In the genomic region with DNA sequence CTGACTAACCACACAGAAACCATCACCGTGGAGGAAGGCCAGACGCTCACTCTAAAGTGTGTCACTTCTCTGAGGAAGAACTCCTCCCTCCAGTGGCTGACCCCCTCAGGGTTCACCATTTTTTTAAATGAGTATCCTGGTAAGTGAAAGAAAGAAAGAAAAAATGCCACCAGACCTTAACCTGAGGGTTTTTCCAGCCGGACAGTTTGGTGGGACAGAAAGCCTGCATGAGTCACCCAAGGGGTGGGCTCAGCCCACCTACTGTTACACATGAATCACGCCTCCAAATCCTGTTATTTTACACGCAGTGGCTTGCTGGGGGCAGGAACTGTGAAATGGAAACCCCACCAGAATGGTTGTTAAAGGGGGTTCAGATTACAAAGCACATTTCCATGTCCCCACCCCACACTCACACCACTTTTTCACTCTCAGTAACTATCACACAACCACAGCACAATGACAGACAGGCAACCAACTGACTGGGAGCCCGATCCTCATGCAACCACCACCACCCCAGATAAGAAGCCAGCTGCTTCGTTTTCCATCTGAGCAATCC, we compare ENCODE assay signal across 9 cellular contexts. TPM values are rescaled to one million over a fixed set of nuclear protein-coding genes. Genes with fewer than 3 reads are reported as not detected.
DNase-seq lines count a peak whose midpoint lies in the region; ATAC-seq, FAIRE-seq and TF ChIP-seq lines count a peak whose summit lies in the region.
"Had no signal": no experiment of that assay in that cellular context is flagged by ENCODE, and none has a peak within 500 bp of the region (broad histone marks: within the 10 kb centered on the region; RNA-seq: fewer than 3 reads in every experiment).

No MANE protein-coding gene starts in this region.

- H3K4me1 ChIP-seq in astrocyte (ENCODE audit: insufficient read depth, low read length) = peaks cover 21% of the 10 kb centered on the region
- peaks cover 23 to 78% of the 10 kb centered on the region in 2 donors for H3K4me1 ChIP-seq in naive thymus-derived CD4-positive, alpha-beta T cell (ENCODE audit: control insufficient read depth in 2 of 2, insufficient read depth in 2 of 2, low read length in 2 of 2)

- no peaks in the 10 kb centered on the region for H3K9me3 ChIP-seq in astrocyte (ENCODE audit: insufficient read depth, low read depth, low read length)
- H3K9me3 ChIP-seq in naive thymus-derived CD4-positive, alpha-beta T cell (ENCODE audit: control insufficient read depth in 2 of 3, low read length in 3 of 3) = no peaks in the 10 kb centered on the region

- peaks cover 21% of the 10 kb centered on the region for H3K4me1 Mint-ChIP-seq in astrocyte (ENCODE audit: low read depth, unreplicated experiment)
- peaks cover 21 to 52% (median 36%) of the 10 kb centered on the region in 7 donors for H3K4me1 Mint-ChIP-seq in naive thymus-derived CD4-positive, alpha-beta T cell

- peak overlapping the region; percentile 70 for H3K4me2 ChIP-seq in astrocyte (ENCODE audit: low read length)

- peak overlapping the region; percentile 76 for H3K27ac ChIP-seq in astrocyte (ENCODE audit: low read depth, low read length)
- H3K27ac ChIP-seq in naive thymus-derived CD4-positive, alpha-beta T cell (ENCODE audit: low read depth, low read length) = no peak overlapping the region

- no peaks in the 10 kb centered on the region for H3K27me3 ChIP-seq in astrocyte (ENCODE audit: insufficient read depth, low read length)
- no peaks in the 10 kb centered on the region for H3K27me3 ChIP-seq in naive thymus-derived CD4-positive, alpha-beta T cell (ENCODE audit: control insufficient read depth in 2 of 2, insufficient read depth in 2 of 2, low read length in 2 of 2)

- FAIRE-seq in astrocyte (lab: Jason Lieb, UNC) = peak; percentile 60
- FAIRE-seq: frontal cortex had no signal

- ATAC-seq in naive thymus-derived CD4-positive, alpha-beta T cell = peak; percentile 26
- ATAC-seq in left lobe of liver = no peak
- no peak for ATAC-seq in HG02973 (IDR thresholded peaks at IDR 0.05; ENCODE audit: unreplicated experiment)

- TF ChIP-seq CTCF in NB4 (IDR thresholded peaks at IDR 0.05; ENCODE audit: low read depth, low read length) = no peak
- TF ChIP-seq CTCF in astrocyte (IDR thresholded peaks at IDR 0.05; ENCODE audit: insufficient read depth, low read depth, low read length) = no peak

- H3K27me3 Mint-ChIP-seq in astrocyte (ENCODE audit: low read depth, unreplicated experiment) = no peaks in the 10 kb centered on the region
- peaks cover 0 to under 1% (median 0%) of the 10 kb centered on the region in 5 donors for H3K27me3 Mint-ChIP-seq in naive thymus-derived CD4-positive, alpha-beta T cell

- no peaks in the 10 kb centered on the region for H3K36me3 ChIP-seq in astrocyte (ENCODE audit: insufficient read depth, low read length)
- H3K36me3 ChIP-seq in naive thymus-derived CD4-positive, alpha-beta T cell (ENCODE audit: control insufficient read depth in 2 of 3, insufficient read depth in 3 of 3, low read length in 3 of 3) = no peaks in the 10 kb centered on the region

- no peak overlapping the region for H3K4me3 Mint-ChIP-seq in astrocyte (ENCODE audit: unreplicated experiment)
- H3K4me3 Mint-ChIP-seq in naive thymus-derived CD4-positive, alpha-beta T cell = peak overlapping the region in 4 of 10 donors; percentile 1 to 37 (median 15)

- H4K20me1 ChIP-seq in astrocyte (ENCODE audit: insufficient read depth, low read length) = no peaks in the 10 kb centered on the region

- peak overlapping the region; percentile 42 for H3K27ac Mint-ChIP-seq in astrocyte (ENCODE audit: unreplicated experiment)
- peak overlapping the region in 7 of 9 donors; percentile 37 to 93 (median 74) for H3K27ac Mint-ChIP-seq in naive thymus-derived CD4-positive, alpha-beta T cell

- H3K36me3 Mint-ChIP-seq in astrocyte (ENCODE audit: low read depth, unreplicated experiment) = no peaks in the 10 kb centered on the region
- peaks cover 0 to 9% (median 3%) of the 10 kb centered on the region in 5 donors for H3K36me3 Mint-ChIP-seq in naive thymus-derived CD4-positive, alpha-beta T cell

- H3K4me3 ChIP-seq in NB4 (ENCODE audit: low read depth, low read length) = no peak overlapping the region
- H3K4me3 ChIP-seq in astrocyte (ENCODE audit: insufficient read depth, low read depth, low read length) = no peak overlapping the region
- H3K4me3 ChIP-seq in naive thymus-derived CD4-positive, alpha-beta T cell (ENCODE audit: low read length) = no peak overlapping the region

- H3K9ac ChIP-seq in astrocyte (ENCODE audit: low read length) = peak overlapping the region; percentile 47

- no peaks in the 10 kb centered on the region for H3K9me3 Mint-ChIP-seq in astrocyte (ENCODE audit: unreplicated experiment)
- H3K9me3 Mint-ChIP-seq in naive thymus-derived CD4-positive, alpha-beta T cell = peaks cover 0 to 2% (median 0%) of the 10 kb centered on the region in 11 donors

- H2AFZ ChIP-seq in astrocyte (ENCODE audit: low read depth, low read length) = peak overlapping the region; percentile 68

- intact Hi-C loops in naive thymus-derived CD4-positive, alpha-beta T cell (cut with micrococcal nuclease) = loop anchor here in 1 of 2 donors (5.0 kb wide), 1 partner anchor 38 kb away; no protein-coding TSS in a partner anchor

- POLR2A ChIA-PET in naive thymus-derived CD4-positive, alpha-beta T cell (lab: Charles Lee) = interaction anchor here (0.6 to 4.5 kb wide), 2 partner anchors 9 to 32 kb away, joined by 6 to 77 read pairs; partner anchors contain the start of gene CRTAM

- no peaks in the 10 kb centered on the region for H3K79me2 ChIP-seq in astrocyte (ENCODE audit: insufficient read depth, low read length)

- DNase-seq in Daoy (ENCODE audit: low read depth) = peak; percentile 92
- peak; percentile 43 for DNase-seq in NB4 (ENCODE audit: low read depth)
- peak; percentile 68 for DNase-seq in astrocyte (ENCODE audit: low read depth)
- peak in 1 of 9 donors; percentile 25 for DNase-seq in naive thymus-derived CD4-positive, alpha-beta T cell
- no peak for DNase-seq in left lobe of liver (ENCODE audit: low spot score)
- DNase-seq in NCI-H2171 treated with DMSO at 0.1 percent for 48 hours (lab: John Stamatoyannopoulos, UW) = no peak
- no peak for DNase-seq in globus pallidus (ENCODE audit: low spot score)

- TF ChIP-seq POLR2A in NB4 (IDR thresholded peaks at IDR 0.05; ENCODE audit: extremely low read depth, insufficient read length) = no peak

- CTCF ChIA-PET in naive thymus-derived CD4-positive, alpha-beta T cell (lab: Charles Lee) = interaction anchor here (0.6 to 8.1 kb wide), 3 partner anchors 9 to 95 kb away, joined by 3 to 248 read pairs (median 7); no protein-coding TSS in a partner anchor

RNA-seq across cellular contexts. Expression of gene CRTAM, which starts 11.9 kb away (rescaled TPM):
- 0.06 and 0.27 TPM in 2 replicates for total RNA-seq in Daoy (2014; rRNA removed; shearing (Covaris generic))
- total RNA-seq in astrocyte = not detected in 2 replicates
- total RNA-seq in naive thymus-derived CD4-positive, alpha-beta T cell = 1 to 10 TPM in 4 of 5 experiments, under 1 TPM in 1; 0.39 to 4.6 (median 4.2) TPM
- 10 to 100 TPM in 1 of 2 donors, 1 to 10 TPM in 1; 7.5 to 14.6 TPM for polyA plus RNA-seq in naive thymus-derived CD4-positive, alpha-beta T cell
- total RNA-seq in left lobe of liver = not detected

RNA-seq across cellular contexts. Expression of gene JHY, which starts 32.4 kb away (rescaled TPM):
- 2.2 and 2.3 TPM in 2 replicates for total RNA-seq in Daoy (2014; rRNA removed; shearing (Covaris generic))
- 2.7 and 3.9 TPM in 2 replicates for total RNA-seq in astrocyte
- 1 to 10 TPM; 2.1 to 5.0 (median 4.1) TPM for total RNA-seq in naive thymus-derived CD4-positive, alpha-beta T cell
- 1 to 10 TPM; 3.5 to 4.8 TPM for polyA plus RNA-seq in naive thymus-derived CD4-positive, alpha-beta T cell
- total RNA-seq in left lobe of liver = 0.23 TPM

Comparison
In these comparisons a context has a peak if more than half of its experiments do, and no peak if none do; other contexts are left out.
1. DNase-seq: peak in Daoy (single experiment), NB4 (single experiment) and astrocyte (single experiment); none in left lobe of liver (single experiment), NCI-H2171 treated with DMSO at 0.1 percent for 48 hours (single experiment) and globus pallidus (single experiment).